10 cellular contexts compared by ENCODE assay signal in genomic region chr4:113574636-113575103, GRCh38.
DNase-seq lines count a peak whose midpoint lies in the region; ATAC-seq, FAIRE-seq and TF ChIP-seq lines count a peak whose summit lies in the region.
"Had no signal": no experiment of that assay in that cellular context is flagged by ENCODE, and none has a peak within 500 bp of the region (broad histone marks: within the 10 kb centered on the region; RNA-seq: fewer than 3 reads in every experiment).

No MANE protein-coding gene starts in this region.

- no peak overlapping the region for H3K4ac ChIP-seq in mesenchymal stem cell (ENCODE audit: low read depth in 1 of 2, low read length in 2 of 2)

- in situ Hi-C loops in HepG2 (cut with HindIII; ENCODE audit: extremely low pct_ligation_motif_present, low pct_unique_long_range_greater_than_20kb) = no loop called here

- TF ChIP-seq CTCF in liver (IDR thresholded peaks at IDR 0.05; ENCODE audit: low read depth, low read length, missing input control) (no peak), HepG2 (CRISPR knock-in tag; IDR thresholded peaks at IDR 0.05) (no peak)

- peaks cover 5% of the 10 kb centered on the region for H3K79me1 ChIP-seq in mesenchymal stem cell (replicated peaks; ENCODE audit: low read length, poor library complexity, severe bottlenecking)

- intact Hi-C loops in HepG2 (cut with micrococcal nuclease; ENCODE audit: unreplicated experiment) = no loop called here

- no peak for TF ChIP-seq EP300 in HepG2 (IDR thresholded peaks at IDR 0.05; ENCODE audit: low read depth in 2 of 2, low read length in 2 of 2)
- TF ChIP-seq EP300 in HepG2 (CRISPR knock-in tag; IDR thresholded peaks at IDR 0.05; ENCODE audit: borderline replicate concordance) = no peak

- H4K20me1 ChIP-seq in HepG2 (ENCODE audit: insufficient read depth, low read length) = no peaks in the 10 kb centered on the region

- no peaks in the 10 kb centered on the region for H3K79me2 ChIP-seq in HepG2 (ENCODE audit: insufficient read depth, low read length)

- H2BK120ac ChIP-seq in mesenchymal stem cell (ENCODE audit: low read depth, low read length) = no peak overlapping the region

- POLR2A ChIA-PET in HepG2 (lab: Yijun Ruan, JAX) = no interaction called here

- H3K27ac ChIP-seq in liver (ENCODE audit: low read depth in 1 of 2, low read length in 2 of 2) (peak overlapping the region in 1 of 2 donors; percentile 38), HepG2 (ENCODE audit: extremely low read length, insufficient read depth, low read length) (no peak overlapping the region), mesenchymal stem cell (ENCODE audit: low read length, poor library complexity, severe bottlenecking) (peak overlapping the region; percentile 69)

- no peak overlapping the region for H3K4me2 ChIP-seq in HepG2 (ENCODE audit: low read depth, low read length)
- no peak overlapping the region for H3K4me2 ChIP-seq in mesenchymal stem cell (ENCODE audit: low read length, poor library complexity, severe bottlenecking)

- peaks cover 0 to 1% (median 0%) of the 10 kb centered on the region in 4 donors for H3K36me3 ChIP-seq in liver (ENCODE audit: control insufficient read depth in 4 of 4, insufficient read depth in 3 of 4, low read depth in 1 of 4, low read length in 3 of 4)
- no peaks in the 10 kb centered on the region for H3K36me3 ChIP-seq in HepG2 (replicated peaks in 1 of 2; ENCODE audit: control insufficient read depth in 1 of 2, insufficient read depth in 2 of 2, low read length in 2 of 2)
- H3K36me3 ChIP-seq in mesenchymal stem cell (ENCODE audit: control insufficient read depth in 1 of 2, insufficient read depth in 2 of 2, low read depth in 1 of 2, low read length in 2 of 2) = peaks cover 0 to 35% of the 10 kb centered on the region in 2 experiments

- TF ChIP-seq RAD21 in liver (IDR thresholded peaks at IDR 0.05) = no peak
- TF ChIP-seq RAD21 in HepG2 (CRISPR knock-in tag; IDR thresholded peaks at IDR 0.05) = no peak

- no peak overlapping the region for H3K18ac ChIP-seq in mesenchymal stem cell (ENCODE audit: low read depth in 1 of 2, low read length in 2 of 2)

- H3K9ac ChIP-seq in liver (ENCODE audit: low read depth in 1 of 2, low read length in 2 of 2) = no peak overlapping the region
- H3K9ac ChIP-seq in HepG2 (ENCODE audit: insufficient read depth, low read depth, low read length) = no peak overlapping the region
- H3K9ac ChIP-seq in mesenchymal stem cell (ENCODE audit: low read length) = peak overlapping the region; percentile 47

- H4K8ac ChIP-seq in mesenchymal stem cell (ENCODE audit: low read length) = no peak overlapping the region

- H2AFZ ChIP-seq in HepG2 (ENCODE audit: low read length) = no peak overlapping the region
- H2AFZ ChIP-seq in mesenchymal stem cell (ENCODE audit: low read depth, low read length) = no peak overlapping the region

- DNase-seq in HepG2 (ENCODE audit: low spot score) = no peak
- peak; percentile 51 to 74 for DNase-seq in dermis microvascular lymphatic vessel endothelial cell (ENCODE audit: low read depth in 2 of 2)
- peak; percentile 73 for DNase-seq in mesenchymal stem cell
- no peak for DNase-seq in amygdala (lab: John Stamatoyannopoulos, UW)
- DNase-seq in SHP77 treated with DMSO at 0.1 percent for 48 hours (lab: John Stamatoyannopoulos, UW) = no peak
- DNase-seq: 8988T; activated CD4-positive, alpha-beta T cell treated with anti-CD3 and anti-CD28 coated beads for 1 hour had no signal

- BruUV-seq in HepG2 (replicated peaks; lab: Mats Ljungman, UMichigan) = no TSS peak

- no peaks in the 10 kb centered on the region for H3K9me3 ChIP-seq in liver (ENCODE audit: control insufficient read depth in 4 of 4, low read length in 3 of 4)
- no peaks in the 10 kb centered on the region for H3K9me3 ChIP-seq in HepG2 (ENCODE audit: low read length)
- H3K9me3 ChIP-seq in mesenchymal stem cell (ENCODE audit: control insufficient read depth, low read length) = no peaks in the 10 kb centered on the region

- H3K4me3 ChIP-seq in liver (ENCODE audit: low read depth in 1 of 3, low read length in 3 of 3) = no peak overlapping the region
- H3K4me3 ChIP-seq in HepG2 (replicated peaks in 1 of 3; ENCODE audit: insufficient read depth in 1 of 3, low read depth in 2 of 3, low read length in 3 of 3) = no peak overlapping the region
- H3K4me3 ChIP-seq in mesenchymal stem cell (ENCODE audit: insufficient read depth in 1 of 2, low read depth in 1 of 2, low read length in 2 of 2) = no peak overlapping the region

- no peak overlapping the region for H3K14ac ChIP-seq in mesenchymal stem cell (ENCODE audit: low read length in 2 of 2)

- no peak overlapping the region for H2AK5ac ChIP-seq in mesenchymal stem cell (ENCODE audit: low read length, severe bottlenecking)

- H3K4me1 ChIP-seq in liver (ENCODE audit: control insufficient read depth in 4 of 4, insufficient read depth in 4 of 4, low read length in 3 of 4) (peaks cover 2 to 16% (median 3%) of the 10 kb centered on the region in 4 donors), HepG2 (ENCODE audit: insufficient read depth, low read length) (no peaks in the 10 kb centered on the region), mesenchymal stem cell (ENCODE audit: control insufficient read depth, insufficient read depth, low read depth, low read length) (peaks cover 2% of the 10 kb centered on the region)

- no peak overlapping the region for H3K23ac ChIP-seq in mesenchymal stem cell (ENCODE audit: low read length in 2 of 2)

- TF ChIP-seq POLR2A in HepG2 (IDR thresholded peaks at IDR 0.05; ENCODE audit: insufficient read depth in 1 of 2, low read depth in 2 of 2, low read length in 2 of 2) = no peak

- H3K27me3 ChIP-seq in liver (ENCODE audit: control insufficient read depth in 4 of 4, insufficient read depth in 4 of 4, low read length in 3 of 4) = no peaks in the 10 kb centered on the region
- H3K27me3 ChIP-seq in HepG2 (ENCODE audit: control insufficient read depth in 1 of 2, insufficient read depth in 2 of 2, low read length in 2 of 2) = no peaks in the 10 kb centered on the region
- H3K27me3 ChIP-seq in mesenchymal stem cell (ENCODE audit: control insufficient read depth in 1 of 2, insufficient read depth in 1 of 2, low read length in 2 of 2) = no peaks in the 10 kb centered on the region

- CTCF ChIA-PET in HepG2 (lab: Yijun Ruan, JAX; ENCODE audit: low intra/inter-chr PET ratio, low total read pairs) = no interaction called here

- WGBS in liver = 51% methylated on average over 1 of the region's 1 CpG
- 88% methylated on average over 1 of the region's 1 CpG for WGBS in HepG2 (ENCODE audit: low lambda C conversion rate)
- 80% methylated on average over 1 of the region's 1 CpG for WGBS in mesenchymal stem cell

- no peak overlapping the region for H2BK12ac ChIP-seq in mesenchymal stem cell (ENCODE audit: low read length in 2 of 2)

- H2BK15ac ChIP-seq in mesenchymal stem cell (ENCODE audit: low read depth, poor library complexity, severe bottlenecking) = no peak overlapping the region

- H4K91ac ChIP-seq in mesenchymal stem cell (ENCODE audit: low read length) = no peak overlapping the region

- H2BK5ac ChIP-seq in mesenchymal stem cell (ENCODE audit: low read depth, low read length, poor library complexity, severe bottlenecking) = no peak overlapping the region

- ATAC-seq in HepG2 (no peak), GM18502 (IDR thresholded peaks at IDR 0.05; ENCODE audit: poor library complexity, unreplicated experiment) (no peak), GM21423 (IDR thresholded peaks at IDR 0.05; ENCODE audit: unreplicated experiment) (no peak)

- FAIRE-seq in HepG2 (lab: Jason Lieb, UNC) = no peak

TF ChIP-seq in liver, 16 proteins besides CTCF, POLR2A, EP300 and RAD21 (continues in another document):
- TF ChIP-seq HNF4A (conservative IDR thresholded peaks at IDR 0.05) (no peak), ZBTB33 (IDR thresholded peaks at IDR 0.05) (no peak), EGR1 (IDR thresholded peaks at IDR 0.05; ENCODE audit: low read depth in 2 of 2) (peak in 1 of 2 donors; percentile 9), NR2F2 (IDR thresholded peaks at IDR 0.05) (no peak), SP1 (IDR thresholded peaks at IDR 0.05) (peak; percentile 21), GABPA (IDR thresholded peaks at IDR 0.05 in 1 of 2, conservative IDR thresholded peaks at IDR 0.05 in 1 of 2) (no peak), FOXA2 (IDR thresholded peaks at IDR 0.05) (no peak)

TF ChIP-seq in HepG2, 621 proteins besides CTCF, POLR2A, EP300 and RAD21 (continues in another document):
- TF ChIP-seq GATAD1 (CRISPR knock-in tag; IDR thresholded peaks at IDR 0.05) = no peak
- no peak for TF ChIP-seq GPBP1L1 (CRISPR knock-in tag; IDR thresholded peaks at IDR 0.05)
- no peak for TF ChIP-seq ZSCAN12 (CRISPR knock-in tag; IDR thresholded peaks at IDR 0.05)
- no peak for TF ChIP-seq KDM5B (CRISPR knock-in tag; IDR thresholded peaks at IDR 0.05; ENCODE audit: borderline replicate concordance)
- no peak for TF ChIP-seq ARNT2 (CRISPR knock-in tag; IDR thresholded peaks at IDR 0.05; ENCODE audit: low read depth)
- TF ChIP-seq, protein P1, sequence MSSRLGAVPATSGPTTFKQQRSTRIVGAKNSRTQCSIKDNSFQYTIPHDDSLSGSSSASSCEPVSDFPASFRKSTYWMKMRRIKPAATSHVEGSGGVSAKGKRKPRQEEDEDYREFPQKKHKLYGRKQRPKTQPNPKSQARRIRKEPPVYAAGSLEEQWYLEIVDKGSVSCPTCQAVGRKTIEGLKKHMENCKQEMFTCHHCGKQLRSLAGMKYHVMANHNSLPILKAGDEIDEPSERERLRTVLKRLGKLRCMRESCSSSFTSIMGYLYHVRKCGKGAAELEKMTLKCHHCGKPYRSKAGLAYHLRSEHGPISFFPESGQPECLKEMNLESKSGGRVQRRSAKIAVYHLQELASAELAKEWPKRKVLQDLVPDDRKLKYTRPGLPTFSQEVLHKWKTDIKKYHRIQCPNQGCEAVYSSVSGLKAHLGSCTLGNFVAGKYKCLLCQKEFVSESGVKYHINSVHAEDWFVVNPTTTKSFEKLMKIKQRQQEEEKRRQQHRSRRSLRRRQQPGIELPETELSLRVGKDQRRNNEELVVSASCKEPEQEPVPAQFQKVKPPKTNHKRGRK (CRISPR knock-in tag; IDR thresholded peaks at IDR 0.05) = no peak
- no peak for TF ChIP-seq NFYC (CRISPR knock-in tag; IDR thresholded peaks at IDR 0.05)
- TF ChIP-seq FOSL2 (CRISPR knock-in tag; IDR thresholded peaks at IDR 0.05) = no peak

Comparison
In these comparisons a context has a peak if more than half of its experiments do, and no peak if none do; other contexts are left out.
1. DNase-seq: peak in dermis microvascular lymphatic vessel endothelial cell (2 of 2) and mesenchymal stem cell (single experiment); none in HepG2 (single experiment), amygdala (0 of 56) and SHP77 treated with DMSO at 0.1 percent for 48 hours (single experiment).